Comparison of ENCODE assay signal across 8 cellular contexts in the genomic region with DNA sequence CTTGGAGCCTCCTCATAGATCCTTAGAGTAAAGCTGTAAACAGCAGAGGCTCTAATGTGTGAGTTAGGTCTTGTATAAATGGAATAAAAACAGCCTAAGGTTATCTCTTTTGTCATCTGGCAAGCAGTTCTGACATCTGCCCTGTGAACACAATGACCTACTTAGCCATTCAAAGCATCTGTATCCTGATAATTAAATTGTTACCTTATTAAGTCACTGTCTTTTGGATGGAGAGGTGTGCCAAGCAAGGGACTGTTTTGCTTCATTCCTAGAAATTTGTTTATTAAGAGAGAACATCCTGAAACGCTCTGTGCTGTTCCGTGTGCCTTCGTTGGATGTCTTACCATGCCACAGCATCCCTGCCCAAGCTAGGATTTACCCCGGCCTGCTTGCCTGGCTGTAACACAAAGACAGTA. TPM values are rescaled to one million over a fixed set of nuclear protein-coding genes. Genes with fewer than 3 reads are reported as not detected.
A peak's percentile ranks its signal among the peaks of the same experiment; 100 is the strongest.
DNase-seq lines count a peak whose midpoint lies in the region; ATAC-seq and TF ChIP-seq lines count a peak whose summit lies in the region.

No MANE protein-coding gene starts in this region.

- H3K79me2 ChIP-seq in osteoblast (ENCODE audit: insufficient read depth, low read length): peaks cover 38% of the 10 kb centered on the region

- intact Hi-C loops in colonic mucosa (cut with DNase I): loop anchor here (10.0 kb wide), 2 partner anchors 380 to 420 kb away; no protein-coding TSS in a partner anchor

- H3K36me3 ChIP-seq in CD8-positive, alpha-beta memory T cell (ENCODE audit: insufficient read depth, low read length): no peaks in the 10 kb centered on the region
- H3K36me3 ChIP-seq in MG63 (peaks cover 3% of the 10 kb centered on the region), colonic mucosa (no peaks in the 10 kb centered on the region), osteoblast (ENCODE audit: insufficient read depth, low read length) (peaks cover 3% of the 10 kb centered on the region)

- peaks cover 0 to 3% (median 1%) of the 10 kb centered on the region in 3 donors for H3K36me3 Mint-ChIP-seq in CD8-positive, alpha-beta memory T cell

- H3K9me3 Mint-ChIP-seq in CD8-positive, alpha-beta memory T cell: no peaks in the 10 kb centered on the region

- no peak overlapping the region for H3K9ac ChIP-seq in colonic mucosa (ENCODE audit: low read depth in 2 of 2, low read length in 2 of 2)

- H2AFZ ChIP-seq in osteoblast (ENCODE audit: low read length): peak overlapping the region; percentile 85

- H3K9me3 ChIP-seq in CD8-positive, alpha-beta memory T cell (ENCODE audit: low read length): no peaks in the 10 kb centered on the region
- H3K9me3 ChIP-seq in MG63 (no peaks in the 10 kb centered on the region), colonic mucosa (no peaks in the 10 kb centered on the region), osteoblast (ENCODE audit: low read depth, low read length) (no peaks in the 10 kb centered on the region)

- no peak for ATAC-seq in HG02642 (IDR thresholded peaks at IDR 0.05; ENCODE audit: poor library complexity, unreplicated experiment)

- H3K27ac ChIP-seq in CD8-positive, alpha-beta memory T cell (ENCODE audit: low read depth, low read length): no peak overlapping the region
- H3K27ac ChIP-seq in colonic mucosa (no peak overlapping the region), osteoblast (ENCODE audit: low read depth, low read length) (no peak overlapping the region)

- peaks cover 23 to 33% (median 29%) of the 10 kb centered on the region in 3 donors for H3K4me1 Mint-ChIP-seq in CD8-positive, alpha-beta memory T cell

- CTCF ChIA-PET in CD8-positive, alpha-beta memory T cell (lab: Charles Lee): no interaction called here

- H3K27me3 ChIP-seq in CD8-positive, alpha-beta memory T cell (ENCODE audit: insufficient read depth, low read length, poor library complexity, severe bottlenecking): no peaks in the 10 kb centered on the region
- no peaks in the 10 kb centered on the region for H3K27me3 ChIP-seq in MG63
- no peaks in the 10 kb centered on the region for H3K27me3 ChIP-seq in colonic mucosa
- H3K27me3 ChIP-seq in osteoblast (ENCODE audit: insufficient read depth, low read length): no peaks in the 10 kb centered on the region

- H3K4me2 ChIP-seq in osteoblast (ENCODE audit: insufficient read depth, low read length): peak overlapping the region; percentile 100

- peak overlapping the region in 3 of 8 donors; percentile 22 to 54 (median 24) for H3K27ac Mint-ChIP-seq in CD8-positive, alpha-beta memory T cell

- no peak overlapping the region for H3K4me3 ChIP-seq in CD8-positive, alpha-beta memory T cell (ENCODE audit: low read length)
- H3K4me3 ChIP-seq in MG63: peak overlapping the region; percentile 71
- peak overlapping the region; percentile 77 for H3K4me3 ChIP-seq in colonic mucosa
- peak overlapping the region; percentile 87 for H3K4me3 ChIP-seq in osteoblast (ENCODE audit: insufficient read depth, low read length)

- peaks cover 0 to 2% of the 10 kb centered on the region in 2 donors for H3K27me3 Mint-ChIP-seq in CD8-positive, alpha-beta memory T cell

- peak overlapping the region; percentile 79 to 94 (median 91) for H3K4me3 Mint-ChIP-seq in CD8-positive, alpha-beta memory T cell

- TF ChIP-seq CTCF in colonic mucosa (IDR thresholded peaks at IDR 0.05) (no peak), osteoblast (IDR thresholded peaks at IDR 0.05; ENCODE audit: extremely low read depth, low read depth, low read length) (no peak)

- DNase-seq in CD8-positive, alpha-beta memory T cell: no peak
- DNase-seq in MG63 (no peak), colonic mucosa (no peak), osteoblast (ENCODE audit: insufficient read length, low spot score, missing footprints) (no peak), DMS153 (lab: John Stamatoyannopoulos, UW) (no peak), NCI-H1092 treated with DMSO at 0.1 percent for 48 hours (lab: John Stamatoyannopoulos, UW) (no peak)
- DNase-seq in activated CD4-positive, alpha-beta T cell treated with anti-CD3 and anti-CD28 coated beads for 4 hours: no peak

- POLR2A ChIA-PET in CD8-positive, alpha-beta memory T cell (lab: Charles Lee): no interaction called here

- peaks cover 14% of the 10 kb centered on the region for H3K4me1 ChIP-seq in CD8-positive, alpha-beta memory T cell (ENCODE audit: insufficient read depth, low read length)
- H3K4me1 ChIP-seq in colonic mucosa (peaks cover 5% of the 10 kb centered on the region), osteoblast (ENCODE audit: insufficient read depth, low read length) (peaks cover 34% of the 10 kb centered on the region)

- H4K20me1 ChIP-seq in osteoblast (ENCODE audit: insufficient read depth, low read length): no peaks in the 10 kb centered on the region

RNA-seq across cellular contexts. Expression of a gene that starts 1.5 kb away (rescaled TPM):
- 1 to 10 TPM; 7.8 to 7.9 TPM for total RNA-seq in CD8-positive, alpha-beta memory T cell
- 0.82 TPM for polyA plus RNA-seq in CD8-positive, alpha-beta memory T cell
- total RNA-seq in MG63 (2014; rRNA removed; shearing (Covaris generic); ENCODE audit: low replicate concordance): 3.9 and 4.3 TPM in 2 replicates
- total RNA-seq in colonic mucosa: 1 to 10 TPM; 5.1 to 6.6 TPM
- 4.4 and 4.7 TPM in 2 replicates for total RNA-seq in osteoblast

RNA-seq across cellular contexts. Expression of a gene that starts 13.8 kb away (rescaled TPM):
- total RNA-seq in CD8-positive, alpha-beta memory T cell: 10 to 100 TPM; 31.0 to 34.6 TPM
- polyA plus RNA-seq in CD8-positive, alpha-beta memory T cell: 4.6 TPM
- total RNA-seq in MG63 (2014; rRNA removed; shearing (Covaris generic); ENCODE audit: low replicate concordance): 27.2 and 36.2 TPM in 2 replicates
- 10 to 100 TPM; 15.9 to 23.2 TPM for total RNA-seq in colonic mucosa
- 27.9 and 30.6 TPM in 2 replicates for total RNA-seq in osteoblast
